Comparison of ENCODE assay signal across 17 cellular contexts in the genomic region with DNA sequence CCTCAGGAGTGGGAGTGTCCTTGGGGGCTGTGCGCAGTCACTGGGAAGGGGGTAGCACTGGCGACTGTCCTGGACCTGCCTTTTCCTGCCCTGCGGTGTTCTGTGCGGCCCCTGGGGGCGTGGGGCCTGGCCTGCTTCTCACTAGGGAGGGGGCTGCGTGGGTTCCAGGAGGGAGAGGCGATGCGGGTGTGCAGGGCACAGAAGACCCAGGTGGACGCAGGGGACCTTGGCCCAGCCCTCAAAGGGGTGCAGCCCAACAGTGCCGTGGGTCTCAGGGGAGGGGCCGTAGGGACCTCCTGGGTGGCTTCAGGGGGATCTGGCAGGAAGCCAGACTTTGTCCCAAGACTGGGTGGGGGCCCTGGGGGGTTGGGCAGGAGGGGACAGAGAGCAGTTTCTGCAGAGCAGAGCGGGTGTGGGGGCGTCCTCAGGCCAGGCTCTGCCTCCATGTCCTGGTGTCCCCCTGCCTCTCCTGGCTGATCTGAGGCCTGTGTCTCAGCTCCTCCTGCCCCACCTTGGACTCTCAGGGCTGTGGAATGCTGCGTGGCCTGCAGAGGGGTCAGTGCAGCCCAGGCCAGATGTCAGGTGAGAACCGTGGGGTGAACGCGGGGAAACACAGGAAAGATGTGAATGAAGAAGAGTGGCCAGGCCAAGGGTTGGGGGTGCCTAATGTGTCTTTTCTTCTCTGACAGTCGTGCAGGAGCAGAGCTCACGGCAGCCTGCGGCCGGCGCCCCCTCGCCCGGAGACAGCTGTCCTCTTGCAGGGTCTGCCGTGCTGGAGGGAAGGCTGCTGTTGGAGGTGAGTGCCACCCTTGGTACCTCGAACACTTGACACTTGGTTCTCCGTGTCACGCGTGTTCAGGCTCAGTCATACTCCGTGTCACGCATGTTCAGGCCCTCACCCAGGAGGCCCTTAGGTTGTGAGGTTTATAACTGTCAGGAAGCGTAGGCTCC. TPM values are rescaled to one million over a fixed set of nuclear protein-coding genes. Genes with fewer than 3 reads are reported as not detected.
A peak's percentile ranks its signal among the peaks of the same experiment; 100 is the strongest.
DNase-seq lines count a peak whose midpoint lies in the region; ATAC-seq and TF ChIP-seq lines count a peak whose summit lies in the region.
"Had no signal": no experiment of that assay in that cellular context is flagged by ENCODE, and none has a peak within 500 bp of the region (broad histone marks: within the 10 kb centered on the region; RNA-seq: fewer than 3 reads in every experiment).

No MANE protein-coding gene starts in this region.

- H2AFZ ChIP-seq in SK-N-SH (ENCODE audit: low read depth): no peak overlapping the region
- no peak overlapping the region for H2AFZ ChIP-seq in smooth muscle cell (ENCODE audit: low read depth)

- H4K20me1 ChIP-seq in SK-N-SH (ENCODE audit: insufficient read depth) (no peaks in the 10 kb centered on the region), smooth muscle cell (ENCODE audit: low read depth) (no peaks in the 10 kb centered on the region)

- no peaks in the 10 kb centered on the region for H3K9me3 ChIP-seq in SK-N-SH
- no peaks in the 10 kb centered on the region for H3K9me3 ChIP-seq in Peyer's patch
- no peaks in the 10 kb centered on the region for H3K9me3 ChIP-seq in smooth muscle cell (replicated peaks; ENCODE audit: low read depth)
- H3K9me3 ChIP-seq: thoracic aorta had no signal

- no peaks in the 10 kb centered on the region for H3K9me3 Mint-ChIP-seq in dendritic cell treated with granulocyte-macrophage colony-stimulating factor and Interleukin-4, amounts not matched to agents 40 ng/mL and 50 ng/mL, for 4 days

- CTCF ChIA-PET in SK-N-SH (lab: Yijun Ruan, JAX): interaction anchor here (0.8 to 1.3 kb wide), 2 partner anchors 37 to 61 kb away, joined by 3 read pairs; no protein-coding TSS in a partner anchor

- H3K36me3 Mint-ChIP-seq in dendritic cell treated with granulocyte-macrophage colony-stimulating factor and Interleukin-4, amounts not matched to agents 40 ng/mL and 50 ng/mL, for 4 days (ENCODE audit: low read depth): peaks cover 76% of the 10 kb centered on the region
- H3K36me3 Mint-ChIP-seq: IgD-negative memory B cell had no signal

- intact Hi-C loops in dendritic cell treated with granulocyte-macrophage colony-stimulating factor and Interleukin-4, amounts not matched to agents 40 ng/mL and 50 ng/mL, for 4 days (cut with micrococcal nuclease): no loop called here

- no peaks in the 10 kb centered on the region for H3K27me3 Mint-ChIP-seq in dendritic cell treated with granulocyte-macrophage colony-stimulating factor and Interleukin-4, amounts not matched to agents 40 ng/mL and 50 ng/mL, for 4 days

- H3K4me1 Mint-ChIP-seq in dendritic cell treated with granulocyte-macrophage colony-stimulating factor and Interleukin-4, amounts not matched to agents 40 ng/mL and 50 ng/mL, for 4 days (ENCODE audit: low read depth): peaks cover 81% of the 10 kb centered on the region

- H3F3A ChIP-seq in SK-N-SH (replicated peaks; ENCODE audit: insufficient read depth) (no peaks in the 10 kb centered on the region), smooth muscle cell (ENCODE audit: low read depth) (peaks cover 7% of the 10 kb centered on the region)

- TF ChIP-seq EP300 in SK-N-SH (IDR thresholded peaks at IDR 0.05; ENCODE audit: borderline replicate concordance in 1 of 2, low read depth in 1 of 2, low read length in 1 of 2): no peak

- no peak overlapping the region for H3K9ac ChIP-seq in SK-N-SH
- H3K9ac ChIP-seq in smooth muscle cell (ENCODE audit: low read depth): no peak overlapping the region

- H3K36me3 ChIP-seq in SK-N-SH (replicated peaks in 1 of 2; ENCODE audit: control insufficient read depth in 1 of 2, insufficient read depth in 2 of 2, low read length in 1 of 2) (no peaks in the 10 kb centered on the region), Peyer's patch (no peaks in the 10 kb centered on the region), smooth muscle cell (ENCODE audit: low read depth) (no peaks in the 10 kb centered on the region)
- H3K36me3 ChIP-seq: thoracic aorta had no signal

- DNase-seq in SK-N-SH (peak; percentile 27), Peyer's patch (peak; percentile 10 to 47 (median 39)), smooth muscle cell (lab: John Stamatoyannopoulos, UW; ENCODE audit: unreplicated experiment) (no peak), occipital lobe (lab: John Stamatoyannopoulos, UW) (no peak), activated gamma-delta T cell (lab: John Stamatoyannopoulos, UW) (no peak)
- DNase-seq: 8988T; DND-41; NCI-H2029 treated with DMSO at 0.1 percent for 48 hours; PC-3; stimulated activated CD4-positive, alpha-beta T cell treated with anti-CD3 and anti-CD28 coated beads, Interleukin-1b, Interleukin-23, amount 100 ng/mL, for 48 hours had no signal

- TF ChIP-seq CTCF in SK-N-SH (IDR thresholded peaks at IDR 0.05): no peak
- TF ChIP-seq CTCF in Peyer's patch (IDR thresholded peaks at IDR 0.05): no peak
- TF ChIP-seq CTCF in smooth muscle cell (IDR thresholded peaks at IDR 0.05; ENCODE audit: borderline replicate concordance, insufficient read depth, poor library complexity, severe bottlenecking): no peak

- H3K27ac Mint-ChIP-seq in dendritic cell treated with granulocyte-macrophage colony-stimulating factor and Interleukin-4, amounts not matched to agents 40 ng/mL and 50 ng/mL, for 4 days: peak overlapping the region; percentile 88
- H3K27ac Mint-ChIP-seq: IgD-negative memory B cell had no signal

- H3K4me3 ChIP-seq in SK-N-SH (ENCODE audit: low read depth in 2 of 2, low read length in 1 of 2): no peak overlapping the region
- H3K4me3 ChIP-seq in Peyer's patch: no peak overlapping the region
- no peak overlapping the region for H3K4me3 ChIP-seq in smooth muscle cell
- H3K4me3 ChIP-seq: thoracic aorta had no signal

- H3K27ac ChIP-seq in SK-N-SH (ENCODE audit: low read depth in 2 of 2, low read length in 1 of 2): no peak overlapping the region
- H3K27ac ChIP-seq in Peyer's patch: no peak overlapping the region
- peak overlapping the region; percentile 96 for H3K27ac ChIP-seq in smooth muscle cell (ENCODE audit: low read depth)
- H3K27ac ChIP-seq: epithelial cell of prostate, thoracic aorta, VCaP had no signal

- H3K27me3 ChIP-seq in SK-N-SH (ENCODE audit: insufficient read depth): peaks cover 9% of the 10 kb centered on the region; the same call in 1 of the 2 replicates
- H3K27me3 ChIP-seq in Peyer's patch: peaks cover 0 to 4% of the 10 kb centered on the region in 2 donors
- H3K27me3 ChIP-seq in smooth muscle cell (ENCODE audit: low read depth): no peaks in the 10 kb centered on the region

- H3K4me1 ChIP-seq in SK-N-SH (ENCODE audit: control insufficient read depth in 1 of 2, insufficient read depth in 2 of 2, low read depth in 1 of 2, low read length in 1 of 2) (peaks cover 0 to 10% of the 10 kb centered on the region in 2 experiments; a peak in 1 of 4 replicates), Peyer's patch (peaks cover 0 to 24% (median 3%) of the 10 kb centered on the region in 4 donors), smooth muscle cell (ENCODE audit: low read depth) (peaks cover 19% of the 10 kb centered on the region)

- H3K9me2 ChIP-seq in SK-N-SH: no peaks in the 10 kb centered on the region

- POLR2A ChIA-PET in SK-N-SH (lab: Yijun Ruan, JAX): no interaction called here

- H3K79me2 ChIP-seq in SK-N-SH (ENCODE audit: insufficient read depth) (no peaks in the 10 kb centered on the region), smooth muscle cell (ENCODE audit: low read depth) (peaks cover 4% of the 10 kb centered on the region)

- no peak overlapping the region for H3K4me3 Mint-ChIP-seq in dendritic cell treated with granulocyte-macrophage colony-stimulating factor and Interleukin-4, amounts not matched to agents 40 ng/mL and 50 ng/mL, for 4 days
- H3K4me3 Mint-ChIP-seq: IgD-negative memory B cell had no signal

- no peak for TF ChIP-seq RAD21 in SK-N-SH (IDR thresholded peaks at IDR 0.05; ENCODE audit: low read length)

- ATAC-seq in SK-N-SH treated with all-trans-retinoic acid at 6 μM for 48 hours: no peak
- ATAC-seq in GM18511 (IDR thresholded peaks at IDR 0.05; ENCODE audit: unreplicated experiment): no peak
- ATAC-seq: PC-3 had no signal

- 88% methylated on average over 28 of the region's 32 CpGs for WGBS in SK-N-SH (ENCODE audit: low lambda C conversion rate)
- 93% methylated on average over 30 of the region's 32 CpGs for WGBS in smooth muscle cell (ENCODE audit: low lambda C conversion rate)

- H3K4me2 ChIP-seq in SK-N-SH: no peak overlapping the region
- H3K4me2 ChIP-seq in smooth muscle cell: no peak overlapping the region

- TF ChIP-seq POLR2A in Peyer's patch (IDR thresholded peaks at IDR 0.05): no peak

TF ChIP-seq in SK-N-SH, 30 proteins besides CTCF, POLR2A, EP300 and RAD21:
- TF ChIP-seq TAF1 (IDR thresholded peaks at IDR 0.05; ENCODE audit: borderline replicate concordance, low read depth, low read length): no peak
- no peak for TF ChIP-seq ELF1 (IDR thresholded peaks at IDR 0.05)

TF ChIP-seq in SK-N-SH treated with all-trans-retinoic acid at 6 μM for 48 hours, 23 proteins besides CTCF, POLR2A, EP300 and RAD21 (continues in another document):
- TF ChIP-seq SNAI2 (CRISPR knock-in tag; IDR thresholded peaks at IDR 0.05) (no peak), TCF4 (CRISPR knock-in tag; IDR thresholded peaks at IDR 0.05; ENCODE audit: borderline replicate concordance) (no peak)

RNA-seq across cellular contexts. Expression of gene AHRR, which starts 54.7 kb away (rescaled TPM):
- polyA plus RNA-seq in SK-N-SH (2012; rRNA removed) (0.71 and 0.99 TPM in 2 replicates), smooth muscle cell (18.2 and 20.8 TPM in 2 replicates)
- polyA plus RNA-seq in SK-N-SH (2012; cell fraction: cytosol; rRNA removed): 0.40 and 0.49 TPM in 2 replicates
- polyA plus RNA-seq in SK-N-SH (2012; cell fraction: nucleus; rRNA removed): 3.2 and 3.3 TPM in 2 replicates
- total RNA-seq in Peyer's patch (10 to 100 TPM in 1 of 4 donors, 1 to 10 TPM in 3; 1.6 to 28.1 (median 2.4) TPM), smooth muscle cell (14.4 and 23.4 TPM in 2 replicates), occipital lobe (1.4 TPM)

Comparison
In these comparisons a context has a peak if more than half of its experiments do, and no peak if none do; other contexts are left out.
1. DNase-seq: peak in SK-N-SH (single experiment) and Peyer's patch (3 of 3); none in smooth muscle cell (single experiment), occipital lobe (single experiment) and activated gamma-delta T cell (single experiment).